ENCODE assay signal across 8 cellular contexts in genomic region chr4:152536545-152537182, GRCh38. TPM values are rescaled to one million over a fixed set of nuclear protein-coding genes. Genes with fewer than 3 reads are reported as not detected.
DNase-seq lines count a peak whose midpoint lies in the region; ATAC-seq and TF ChIP-seq lines count a peak whose summit lies in the region.

No MANE protein-coding gene starts in this region.

- H3K27ac ChIP-seq in SU-DHL-6 (ENCODE audit: low read depth, low read length) (peak overlapping the region; percentile 77), cingulate gyrus (ENCODE audit: low read depth, low read length) (peak overlapping the region; percentile 92), liver (ENCODE audit: low read depth in 1 of 2, low read length in 2 of 2) (peak overlapping the region; percentile 82 to 92)

- peaks cover 78% of the 10 kb centered on the region for H3K79me2 ChIP-seq in SU-DHL-6 (ENCODE audit: insufficient read depth, low read length)

- TF ChIP-seq CTCF in SU-DHL-6 (IDR thresholded peaks at IDR 0.05; ENCODE audit: insufficient read depth, low read length, poor library complexity, severe bottlenecking) (no peak), liver (IDR thresholded peaks at IDR 0.05; ENCODE audit: low read depth, low read length, missing input control) (no peak)

- 2% methylated on average over 24 of the region's 24 CpGs for WGBS in liver

- H3K4me2 ChIP-seq in SU-DHL-6 (ENCODE audit: low read depth, low read length, poor library complexity, severe bottlenecking), result peak overlapping the region; percentile 91

- peaks cover 14% of the 10 kb centered on the region for H4K20me1 ChIP-seq in SU-DHL-6 (ENCODE audit: low read depth, low read length)

- peak; percentile 75 for DNase-seq in DMS53 (lab: John Stamatoyannopoulos, UW)
- DNase-seq in stimulated activated naive CD4-positive, alpha-beta T cell (lab: John Stamatoyannopoulos, UW), result peak in 5 of 6 experiments; percentile 62 to 95 (median 88)
- DNase-seq in NCI-H2107 (lab: John Stamatoyannopoulos, UW), result no peak

- H3K9me2 ChIP-seq in SU-DHL-6 (replicated peaks; ENCODE audit: insufficient read depth, low read length), result no peaks in the 10 kb centered on the region

- H3K9ac ChIP-seq in SU-DHL-6 (ENCODE audit: low read length) (peak overlapping the region; percentile 66), liver (ENCODE audit: low read depth in 1 of 2, low read length in 2 of 2) (peak overlapping the region; percentile 37 to 75)

- H3K4me3 ChIP-seq in SU-DHL-6 (ENCODE audit: insufficient read depth, low read length, poor library complexity, severe bottlenecking), result peak overlapping the region; percentile 60
- peak overlapping the region; percentile 92 to 99 (median 95) for H3K4me3 ChIP-seq in liver (ENCODE audit: low read depth in 1 of 3, low read length in 3 of 3)

- peaks cover 4 to 32% (median 24%) of the 10 kb centered on the region in 4 donors for H3K4me1 ChIP-seq in liver (ENCODE audit: control insufficient read depth in 4 of 4, insufficient read depth in 4 of 4, low read length in 3 of 4)

- ATAC-seq in GM19395 (IDR thresholded peaks at IDR 0.05; ENCODE audit: unreplicated experiment) (peak; percentile 43), HG03442 (IDR thresholded peaks at IDR 0.05; ENCODE audit: unreplicated experiment) (peak; percentile 26)

- H3K9me3 ChIP-seq in SU-DHL-6 (ENCODE audit: insufficient read depth, low read length), result peaks cover 11% of the 10 kb centered on the region; the same call in 1 of the 2 replicates
- peaks cover 0 to 13% (median 10%) of the 10 kb centered on the region in 4 donors for H3K9me3 ChIP-seq in liver (ENCODE audit: control insufficient read depth in 4 of 4, low read length in 3 of 4)

- TF ChIP-seq RAD21 in liver (IDR thresholded peaks at IDR 0.05), result no peak

- no peaks in the 10 kb centered on the region for H3K27me3 ChIP-seq in SU-DHL-6 (ENCODE audit: low read length)
- H3K27me3 ChIP-seq in liver (ENCODE audit: control insufficient read depth in 4 of 4, insufficient read depth in 4 of 4, low read length in 3 of 4), result no peaks in the 10 kb centered on the region

- peak overlapping the region; percentile 31 for H2AFZ ChIP-seq in SU-DHL-6 (ENCODE audit: low read depth, low read length, severe bottlenecking)

- no peaks in the 10 kb centered on the region for H3F3A ChIP-seq in SU-DHL-6 (ENCODE audit: insufficient read depth)

- H3K36me3 ChIP-seq in SU-DHL-6 (ENCODE audit: low read length), result peaks cover 21% of the 10 kb centered on the region
- H3K36me3 ChIP-seq in liver (ENCODE audit: control insufficient read depth in 4 of 4, insufficient read depth in 3 of 4, low read depth in 1 of 4, low read length in 3 of 4), result peaks cover 0 to 12% (median under 1%) of the 10 kb centered on the region in 4 donors

TF ChIP-seq in liver, 16 proteins besides CTCF, POLR2A, EP300 and RAD21:
- TF ChIP-seq EGR1 (IDR thresholded peaks at IDR 0.05; ENCODE audit: low read depth in 2 of 2), result no peak
- no peak for TF ChIP-seq FOXA2 (IDR thresholded peaks at IDR 0.05)
- TF ChIP-seq, protein P1, sequence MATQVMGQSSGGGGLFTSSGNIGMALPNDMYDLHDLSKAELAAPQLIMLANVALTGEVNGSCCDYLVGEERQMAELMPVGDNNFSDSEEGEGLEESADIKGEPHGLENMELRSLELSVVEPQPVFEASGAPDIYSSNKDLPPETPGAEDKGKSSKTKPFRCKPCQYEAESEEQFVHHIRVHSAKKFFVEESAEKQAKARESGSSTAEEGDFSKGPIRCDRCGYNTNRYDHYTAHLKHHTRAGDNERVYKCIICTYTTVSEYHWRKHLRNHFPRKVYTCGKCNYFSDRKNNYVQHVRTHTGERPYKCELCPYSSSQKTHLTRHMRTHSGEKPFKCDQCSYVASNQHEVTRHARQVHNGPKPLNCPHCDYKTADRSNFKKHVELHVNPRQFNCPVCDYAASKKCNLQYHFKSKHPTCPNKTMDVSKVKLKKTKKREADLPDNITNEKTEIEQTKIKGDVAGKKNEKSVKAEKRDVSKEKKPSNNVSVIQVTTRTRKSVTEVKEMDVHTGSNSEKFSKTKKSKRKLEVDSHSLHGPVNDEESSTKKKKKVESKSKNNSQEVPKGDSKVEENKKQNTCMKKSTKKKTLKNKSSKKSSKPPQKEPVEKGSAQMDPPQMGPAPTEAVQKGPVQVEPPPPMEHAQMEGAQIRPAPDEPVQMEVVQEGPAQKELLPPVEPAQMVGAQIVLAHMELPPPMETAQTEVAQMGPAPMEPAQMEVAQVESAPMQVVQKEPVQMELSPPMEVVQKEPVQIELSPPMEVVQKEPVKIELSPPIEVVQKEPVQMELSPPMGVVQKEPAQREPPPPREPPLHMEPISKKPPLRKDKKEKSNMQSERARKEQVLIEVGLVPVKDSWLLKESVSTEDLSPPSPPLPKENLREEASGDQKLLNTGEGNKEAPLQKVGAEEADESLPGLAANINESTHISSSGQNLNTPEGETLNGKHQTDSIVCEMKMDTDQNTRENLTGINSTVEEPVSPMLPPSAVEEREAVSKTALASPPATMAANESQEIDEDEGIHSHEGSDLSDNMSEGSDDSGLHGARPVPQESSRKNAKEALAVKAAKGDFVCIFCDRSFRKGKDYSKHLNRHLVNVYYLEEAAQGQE (IDR thresholded peaks at IDR 0.05), result no peak
- TF ChIP-seq HNF4G (IDR thresholded peaks at IDR 0.05), result no peak
- no peak for TF ChIP-seq NR2F2 (IDR thresholded peaks at IDR 0.05)
- TF ChIP-seq JUND (IDR thresholded peaks at IDR 0.05), result no peak
- no peak for TF ChIP-seq YY1 (IDR thresholded peaks at IDR 0.05)
- TF ChIP-seq SP1 (IDR thresholded peaks at IDR 0.05), result no peak
- TF ChIP-seq RXRA (IDR thresholded peaks at IDR 0.05), result no peak
- TF ChIP-seq HNF4A (conservative IDR thresholded peaks at IDR 0.05), result no peak
- no peak for TF ChIP-seq ATF3 (IDR thresholded peaks at IDR 0.05)

RNA-seq across cellular contexts. Expression of gene FBXW7, which starts 0.8 kb away (rescaled TPM):
- total RNA-seq in liver, result 10 to 100 TPM; 22.9 to 56.9 TPM
- polyA plus RNA-seq in liver, result 1 to 10 TPM; 4.0 to 9.3 TPM
